ENCODE assay signal across 1 cellular context in genomic region chr18:34222396-34223163, GRCh38.
TF ChIP-seq lines count a peak whose summit lies in the region.

No MANE protein-coding gene starts in this region.

TF ChIP-seq in neural cell, 6 proteins besides CTCF, POLR2A, EP300 and RAD21 (continued from another document):
- TF ChIP-seq, protein P1, sequence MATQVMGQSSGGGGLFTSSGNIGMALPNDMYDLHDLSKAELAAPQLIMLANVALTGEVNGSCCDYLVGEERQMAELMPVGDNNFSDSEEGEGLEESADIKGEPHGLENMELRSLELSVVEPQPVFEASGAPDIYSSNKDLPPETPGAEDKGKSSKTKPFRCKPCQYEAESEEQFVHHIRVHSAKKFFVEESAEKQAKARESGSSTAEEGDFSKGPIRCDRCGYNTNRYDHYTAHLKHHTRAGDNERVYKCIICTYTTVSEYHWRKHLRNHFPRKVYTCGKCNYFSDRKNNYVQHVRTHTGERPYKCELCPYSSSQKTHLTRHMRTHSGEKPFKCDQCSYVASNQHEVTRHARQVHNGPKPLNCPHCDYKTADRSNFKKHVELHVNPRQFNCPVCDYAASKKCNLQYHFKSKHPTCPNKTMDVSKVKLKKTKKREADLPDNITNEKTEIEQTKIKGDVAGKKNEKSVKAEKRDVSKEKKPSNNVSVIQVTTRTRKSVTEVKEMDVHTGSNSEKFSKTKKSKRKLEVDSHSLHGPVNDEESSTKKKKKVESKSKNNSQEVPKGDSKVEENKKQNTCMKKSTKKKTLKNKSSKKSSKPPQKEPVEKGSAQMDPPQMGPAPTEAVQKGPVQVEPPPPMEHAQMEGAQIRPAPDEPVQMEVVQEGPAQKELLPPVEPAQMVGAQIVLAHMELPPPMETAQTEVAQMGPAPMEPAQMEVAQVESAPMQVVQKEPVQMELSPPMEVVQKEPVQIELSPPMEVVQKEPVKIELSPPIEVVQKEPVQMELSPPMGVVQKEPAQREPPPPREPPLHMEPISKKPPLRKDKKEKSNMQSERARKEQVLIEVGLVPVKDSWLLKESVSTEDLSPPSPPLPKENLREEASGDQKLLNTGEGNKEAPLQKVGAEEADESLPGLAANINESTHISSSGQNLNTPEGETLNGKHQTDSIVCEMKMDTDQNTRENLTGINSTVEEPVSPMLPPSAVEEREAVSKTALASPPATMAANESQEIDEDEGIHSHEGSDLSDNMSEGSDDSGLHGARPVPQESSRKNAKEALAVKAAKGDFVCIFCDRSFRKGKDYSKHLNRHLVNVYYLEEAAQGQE (IDR thresholded peaks at IDR 0.05; ENCODE audit: borderline replicate concordance): peak; percentile 66
- TF ChIP-seq TAF1 (IDR thresholded peaks at IDR 0.05; ENCODE audit: low read depth): peak; percentile 56
- peak; percentile 68 for TF ChIP-seq POLR2AphosphoS5 (IDR thresholded peaks at IDR 0.05)
TF ChIP-seq in neural cell: peak in this region for 5.
